ENCODE assay signal across 27 cellular contexts in the genomic region with DNA sequence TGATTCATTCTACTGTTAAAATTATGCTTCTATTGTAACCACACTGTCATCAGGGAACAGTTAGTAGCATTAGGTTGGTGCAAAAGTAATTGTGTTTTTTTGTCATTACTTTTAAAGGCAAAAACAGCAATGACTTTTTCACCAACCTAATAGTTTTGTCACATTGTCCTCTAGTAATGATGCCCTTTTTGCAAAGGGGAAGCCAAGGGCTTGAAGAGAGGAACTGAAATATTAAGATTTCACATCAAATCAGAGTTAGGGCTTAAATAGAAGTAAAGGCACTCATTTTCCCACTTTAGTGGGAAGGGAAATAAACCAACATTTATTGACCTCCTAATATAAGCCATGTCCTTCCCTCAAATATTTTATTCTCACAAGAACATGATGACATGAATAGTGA.
"Had no signal": no experiment of that assay in that cellular context is flagged by ENCODE, and none has a peak within 500 bp of the region (broad histone marks: within the 10 kb centered on the region; RNA-seq: fewer than 3 reads in every experiment).

No MANE protein-coding gene starts in this region.

- DNase-seq: Karpas-422, Kasumi-1, MG63, MM.1S, MV-4-11, NCI-H1048, NCI-H1092, NCI-H1092 treated with DMSO at 0.1 percent for 48 hours, NCI-H1105, NCI-H1417 treated with DMSO at 0.1 percent for 48 hours, NCI-H1436, NCI-H1436 treated with DMSO at 0.1 percent for 48 hours, NCI-H146, NCI-H187, NCI-H187 treated with DMSO at 0.1 percent for 48 hours, NCI-H1930, NCI-H2029, NCI-H2029 treated with DMSO at 0.1 percent for 48 hours, NCI-H2081, NCI-H2081 treated with DMSO at 0.1 percent for 48 hours, NCI-H2107, NCI-H2227 treated with DMSO at 0.1 percent for 48 hours, NCI-H226, NCI-H446, NCI-H446 treated with DMSO at 0.1 percent for 48 hours, NCI-H510A, NCI-H524 treated with DMSO at 0.1 percent for 48 hours had no signal

- H3K27me3 ChIP-seq: MG63 had no signal

- H3K36me3 ChIP-seq: MG63 had no signal

- H3K4me3 ChIP-seq: MG63 had no signal

- H3K9me3 ChIP-seq: MG63 had no signal
